8 cellular contexts compared by ENCODE assay signal in the genomic region with DNA sequence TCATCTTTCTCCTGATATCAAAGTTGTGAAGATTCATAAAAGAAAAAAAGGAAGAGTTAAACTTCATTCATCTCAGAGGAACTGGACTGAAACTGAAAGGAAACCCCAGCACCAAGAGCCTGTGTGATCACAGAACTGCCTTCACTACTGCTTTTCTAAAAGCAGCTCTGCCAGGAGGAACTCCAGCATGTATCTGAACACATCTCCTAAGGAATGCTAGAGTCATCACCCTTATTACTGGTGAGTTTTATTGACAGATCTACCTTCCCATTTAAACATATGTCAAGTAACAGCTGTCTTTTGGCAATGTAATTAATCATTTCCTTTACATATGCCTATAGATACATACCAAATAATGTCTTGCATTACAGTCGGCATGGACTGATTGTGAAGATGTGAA.
DNase-seq lines count a peak whose midpoint lies in the region; ATAC-seq, FAIRE-seq and TF ChIP-seq lines count a peak whose summit lies in the region.

No MANE protein-coding gene starts in this region.

- H3K9me3 ChIP-seq in A549: no peaks in the 10 kb centered on the region
- no peaks in the 10 kb centered on the region for H3K9me3 ChIP-seq in astrocyte (ENCODE audit: insufficient read depth, low read depth, low read length)
- H3K9me3 ChIP-seq in upper lobe of right lung: no peaks in the 10 kb centered on the region

- peaks cover 9% of the 10 kb centered on the region for H3K79me2 ChIP-seq in astrocyte (ENCODE audit: insufficient read depth, low read length)

- FAIRE-seq in A549 (lab: Jason Lieb, UNC) (no peak), astrocyte (lab: Jason Lieb, UNC) (no peak)

- CTCF ChIA-PET in A549 (lab: Yijun Ruan, JAX): interaction anchor here (0.7 kb wide), 1 partner anchor 138 kb away, joined by 3 read pairs; no protein-coding TSS in a partner anchor

- no peak for DNase-seq in A549 (ENCODE audit: low read depth in 1 of 2, low spot score in 1 of 2)
- DNase-seq in astrocyte (ENCODE audit: low read depth): no peak
- no peak for DNase-seq in upper lobe of right lung
- DNase-seq in stimulated activated CD4-positive, alpha-beta T cell treated with anti-CD3 and anti-CD28 coated beads, Interleukin-1b, Interleukin-23, amount 100 ng/mL, for 48 hours: no peak
- DNase-seq in effector memory CD8-positive, alpha-beta T cell: no peak
- DNase-seq in NCI-H1436 treated with DMSO at 0.1 percent for 48 hours (lab: John Stamatoyannopoulos, UW): no peak

- WGBS in A549 (ENCODE audit: missing lambda C conversion rate): 43% methylated on average over 1 of the region's 1 CpG

- no peak for TF ChIP-seq CTCF in A549 (IDR thresholded peaks at IDR 0.05)
- TF ChIP-seq CTCF in astrocyte (IDR thresholded peaks at IDR 0.05; ENCODE audit: insufficient read depth, low read depth, low read length): no peak
- TF ChIP-seq CTCF in upper lobe of right lung (IDR thresholded peaks at IDR 0.05): no peak

- H4K20me1 ChIP-seq in astrocyte (ENCODE audit: insufficient read depth, low read length): no peaks in the 10 kb centered on the region

- TF ChIP-seq RAD21 in A549 (conservative IDR thresholded peaks at IDR 0.05 in 1 of 2, IDR thresholded peaks at IDR 0.05 in 1 of 2): no peak

- POLR2A ChIA-PET in A549 (lab: Yijun Ruan, JAX): no interaction called here

- no peak for TF ChIP-seq POLR2A in A549 (IDR thresholded peaks at IDR 0.05; ENCODE audit: low read length)

- no peaks in the 10 kb centered on the region for H3K27me3 Mint-ChIP-seq in astrocyte (ENCODE audit: low read depth, unreplicated experiment)
- peaks cover 25 to 32% of the 10 kb centered on the region in 2 donors for H3K27me3 Mint-ChIP-seq in effector memory CD8-positive, alpha-beta T cell

- peaks cover 5% of the 10 kb centered on the region for H3K36me3 Mint-ChIP-seq in astrocyte (ENCODE audit: low read depth, unreplicated experiment)
- no peaks in the 10 kb centered on the region for H3K36me3 Mint-ChIP-seq in effector memory CD8-positive, alpha-beta T cell (ENCODE audit: insufficient read depth)

- H3K4me3 Mint-ChIP-seq in astrocyte (ENCODE audit: unreplicated experiment): peak overlapping the region; percentile 37
- no peak overlapping the region for H3K4me3 Mint-ChIP-seq in effector memory CD8-positive, alpha-beta T cell

- no peaks in the 10 kb centered on the region for H3K9me3 Mint-ChIP-seq in astrocyte (ENCODE audit: unreplicated experiment)
- H3K9me3 Mint-ChIP-seq in effector memory CD8-positive, alpha-beta T cell: no peaks in the 10 kb centered on the region

- peaks cover 16% of the 10 kb centered on the region for H3K4me1 Mint-ChIP-seq in astrocyte (ENCODE audit: low read depth, unreplicated experiment)
- H3K4me1 Mint-ChIP-seq in effector memory CD8-positive, alpha-beta T cell (ENCODE audit: low read depth in 2 of 2): peaks cover 0 to 3% of the 10 kb centered on the region in 2 donors

- ATAC-seq in A549: no peak
- ATAC-seq in GM19324 (IDR thresholded peaks at IDR 0.05; ENCODE audit: low FRiP score, unreplicated experiment): peak; percentile 71
- ATAC-seq in HG03139 (IDR thresholded peaks at IDR 0.05; ENCODE audit: unreplicated experiment): peak; percentile 46
- ATAC-seq in upper lobe of right lung: peak; percentile 56
- ATAC-seq in effector memory CD8-positive, alpha-beta T cell (replicated peaks): no peak

- no peak overlapping the region for H2AFZ ChIP-seq in astrocyte (ENCODE audit: low read depth, low read length)

- intact Hi-C loops in upper lobe of right lung (cut with DNase I): no loop called here

- peak overlapping the region; percentile 40 for H3K4me2 ChIP-seq in A549
- H3K4me2 ChIP-seq in astrocyte (ENCODE audit: low read length): peak overlapping the region; percentile 24

- H3K4me3 ChIP-seq in A549: no peak overlapping the region
- H3K4me3 ChIP-seq in astrocyte (ENCODE audit: insufficient read depth, low read depth, low read length): no peak overlapping the region
- H3K4me3 ChIP-seq in upper lobe of right lung: no peak overlapping the region

- TF ChIP-seq EP300 in A549 (IDR thresholded peaks at IDR 0.05): no peak

- no peak overlapping the region for H3K9ac ChIP-seq in astrocyte (ENCODE audit: low read length)

- H3K4me1 ChIP-seq in A549 (peaks cover 41% of the 10 kb centered on the region), astrocyte (ENCODE audit: insufficient read depth, low read length) (peaks cover 20% of the 10 kb centered on the region), upper lobe of right lung (peaks cover 35% of the 10 kb centered on the region)

- H3K27ac ChIP-seq in A549: peak overlapping the region; percentile 38 to 77; a peak in 4 of 6 replicates
- peak overlapping the region; percentile 0 for H3K27ac ChIP-seq in astrocyte (ENCODE audit: low read depth, low read length)
- H3K27ac ChIP-seq in upper lobe of right lung: no peak overlapping the region

- H3K27ac Mint-ChIP-seq in astrocyte (ENCODE audit: unreplicated experiment): peak overlapping the region; percentile 80
- no peak overlapping the region for H3K27ac Mint-ChIP-seq in effector memory CD8-positive, alpha-beta T cell

- H3K36me3 ChIP-seq in astrocyte (ENCODE audit: insufficient read depth, low read length) (no peaks in the 10 kb centered on the region), upper lobe of right lung (no peaks in the 10 kb centered on the region)

- H3K27me3 ChIP-seq in astrocyte (ENCODE audit: insufficient read depth, low read length): no peaks in the 10 kb centered on the region
- H3K27me3 ChIP-seq in upper lobe of right lung: no peaks in the 10 kb centered on the region

TF ChIP-seq in A549, 52 proteins besides CTCF, POLR2A, EP300 and RAD21:
- TF ChIP-seq CBX8 (IDR thresholded peaks at IDR 0.05): no peak
- TF ChIP-seq GATA3 (IDR thresholded peaks at IDR 0.05; ENCODE audit: borderline replicate concordance): no peak
- TF ChIP-seq RFX5 (IDR thresholded peaks at IDR 0.05): no peak
- TF ChIP-seq, protein P1, sequence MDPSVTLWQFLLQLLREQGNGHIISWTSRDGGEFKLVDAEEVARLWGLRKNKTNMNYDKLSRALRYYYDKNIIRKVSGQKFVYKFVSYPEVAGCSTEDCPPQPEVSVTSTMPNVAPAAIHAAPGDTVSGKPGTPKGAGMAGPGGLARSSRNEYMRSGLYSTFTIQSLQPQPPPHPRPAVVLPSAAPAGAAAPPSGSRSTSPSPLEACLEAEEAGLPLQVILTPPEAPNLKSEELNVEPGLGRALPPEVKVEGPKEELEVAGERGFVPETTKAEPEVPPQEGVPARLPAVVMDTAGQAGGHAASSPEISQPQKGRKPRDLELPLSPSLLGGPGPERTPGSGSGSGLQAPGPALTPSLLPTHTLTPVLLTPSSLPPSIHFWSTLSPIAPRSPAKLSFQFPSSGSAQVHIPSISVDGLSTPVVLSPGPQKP (IDR thresholded peaks at IDR 0.05; ENCODE audit: low read depth, low read length): no peak
- TF ChIP-seq MAZ (IDR thresholded peaks at IDR 0.05; ENCODE audit: borderline replicate concordance, low read depth, low read length): no peak
- TF ChIP-seq, protein P2, sequence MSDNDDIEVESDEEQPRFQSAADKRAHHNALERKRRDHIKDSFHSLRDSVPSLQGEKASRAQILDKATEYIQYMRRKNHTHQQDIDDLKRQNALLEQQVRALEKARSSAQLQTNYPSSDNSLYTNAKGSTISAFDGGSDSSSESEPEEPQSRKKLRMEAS (IDR thresholded peaks at IDR 0.05): no peak
- TF ChIP-seq RNF2 (IDR thresholded peaks at IDR 0.05; ENCODE audit: borderline replicate concordance, low read depth): no peak
TF ChIP-seq in A549: peak in this region for 0.

Comparison
In these comparisons a context has a peak if more than half of its experiments do, and no peak if none do; other contexts are left out.
1. ATAC-seq: peak in GM19324 (single experiment), HG03139 (single experiment) and upper lobe of right lung (single experiment); none in A549 (0 of 2) and effector memory CD8-positive, alpha-beta T cell (single experiment).